1 cellular context compared by ENCODE assay signal in genomic region chr20:62900692-62901584, GRCh38.
A peak's percentile ranks its signal among the peaks of the same experiment; 100 is the strongest.
TF ChIP-seq lines count a peak whose summit lies in the region.

No MANE protein-coding gene starts in this region.

TF ChIP-seq in HepG2, 621 proteins besides CTCF, POLR2A, EP300 and RAD21 (continued from another document and continues in another):
- TF ChIP-seq ZNF407 (CRISPR knock-in tag; IDR thresholded peaks at IDR 0.05; ENCODE audit: not compliant biosample characterization) (no peak), ZNF839 (CRISPR knock-in tag; IDR thresholded peaks at IDR 0.05; ENCODE audit: borderline replicate concordance) (no peak), ZNF282 (IDR thresholded peaks at IDR 0.05; ENCODE audit: partially characterized antibody) (no peak), ZNF652 (CRISPR knock-in tag; IDR thresholded peaks at IDR 0.05; ENCODE audit: borderline replicate concordance, low read depth) (no peak), GATA4 (IDR thresholded peaks at IDR 0.05; ENCODE audit: borderline replicate concordance, low read depth) (peak; percentile 43; the same call in 1 of the 2 replicates), ZNF280D (CRISPR knock-in tag; IDR thresholded peaks at IDR 0.05) (no peak), SRSF9 (IDR thresholded peaks at IDR 0.05; ENCODE audit: borderline replicate concordance, insufficient read depth, low read depth, low read length, poor library complexity, severe bottlenecking) (no peak), ZNF674 (CRISPR knock-in tag; IDR thresholded peaks at IDR 0.05; ENCODE audit: low read depth) (peak; percentile 6; the same call in 1 of the 2 replicates), ZNF784 (CRISPR knock-in tag; IDR thresholded peaks at IDR 0.05; ENCODE audit: borderline replicate concordance) (peak; percentile 20), ZNF280B (CRISPR knock-in tag; IDR thresholded peaks at IDR 0.05; ENCODE audit: borderline replicate concordance) (no peak), ZFYVE20 (CRISPR knock-in tag; IDR thresholded peaks at IDR 0.05; ENCODE audit: borderline replicate concordance, low read depth) (0 out of 2 replicates have a peak, but pooled peaks have one; percentile 11), ZFP36L1 (CRISPR knock-in tag; IDR thresholded peaks at IDR 0.05) (no peak), HNRNPUL1 (IDR thresholded peaks at IDR 0.05; ENCODE audit: low read depth, low read length) (no peak), RBFOX2 (IDR thresholded peaks at IDR 0.05; ENCODE audit: low read depth, low read length) (no peak), ZNF749 (CRISPR knock-in tag; IDR thresholded peaks at IDR 0.05; ENCODE audit: borderline replicate concordance) (no peak), MBNL3 (CRISPR knock-in tag; conservative IDR thresholded peaks at IDR 0.05) (no peak), POLR2AphosphoS5 (IDR thresholded peaks at IDR 0.05; ENCODE audit: low read depth, low read length) (no peak; the same call in 1 of the 2 replicates), MAFK (conservative IDR thresholded peaks at IDR 0.05 in 1 of 2, IDR thresholded peaks at IDR 0.05 in 1 of 2; ENCODE audit: low read length in 2 of 2) (no peak), SRSF1 (optimal IDR thresholded peaks at IDR 0.05; ENCODE audit: low read depth, low read length) (no peak), CEBPG (CRISPR knock-in tag; IDR thresholded peaks at IDR 0.05) (peak; percentile 7; the same call in 1 of the 2 replicates), NFKBIZ (CRISPR knock-in tag; IDR thresholded peaks at IDR 0.05) (no peak), ZBTB7B (CRISPR knock-in tag; IDR thresholded peaks at IDR 0.05) (no peak), POLR2G (IDR thresholded peaks at IDR 0.05; ENCODE audit: low read depth, low read length) (no peak), SP2 (CRISPR knock-in tag; IDR thresholded peaks at IDR 0.05) (no peak), NR2F1 (CRISPR knock-in tag; IDR thresholded peaks at IDR 0.05) (no peak), ZNF317 (CRISPR knock-in tag; IDR thresholded peaks at IDR 0.05) (0 out of 2 replicates have a peak, but pooled peaks have one; percentile 42), NONO (IDR thresholded peaks at IDR 0.05) (no peak), NONO (CRISPR knock-in tag; conservative IDR thresholded peaks at IDR 0.05) (no peak), ZNF260 (CRISPR knock-in tag; IDR thresholded peaks at IDR 0.05; ENCODE audit: borderline replicate concordance, low read depth) (no peak), ZC3H4 (CRISPR knock-in tag; IDR thresholded peaks at IDR 0.05; ENCODE audit: borderline replicate concordance) (0 out of 2 replicates have a peak, but pooled peaks have one; percentile 30), MXD3 (CRISPR knock-in tag; IDR thresholded peaks at IDR 0.05) (no peak), ZNF274 (CRISPR knock-in tag; IDR thresholded peaks at IDR 0.05) (no peak), PAF1 (CRISPR knock-in tag; IDR thresholded peaks at IDR 0.05) (no peak; the same call in 1 of the 2 replicates), GABPA (IDR thresholded peaks at IDR 0.05; ENCODE audit: low read depth, low read length) (no peak), GABPA (CRISPR knock-in tag; IDR thresholded peaks at IDR 0.05; ENCODE audit: low read depth) (no peak; the same call in 1 of the 2 replicates)
- TF ChIP-seq, protein P1, sequence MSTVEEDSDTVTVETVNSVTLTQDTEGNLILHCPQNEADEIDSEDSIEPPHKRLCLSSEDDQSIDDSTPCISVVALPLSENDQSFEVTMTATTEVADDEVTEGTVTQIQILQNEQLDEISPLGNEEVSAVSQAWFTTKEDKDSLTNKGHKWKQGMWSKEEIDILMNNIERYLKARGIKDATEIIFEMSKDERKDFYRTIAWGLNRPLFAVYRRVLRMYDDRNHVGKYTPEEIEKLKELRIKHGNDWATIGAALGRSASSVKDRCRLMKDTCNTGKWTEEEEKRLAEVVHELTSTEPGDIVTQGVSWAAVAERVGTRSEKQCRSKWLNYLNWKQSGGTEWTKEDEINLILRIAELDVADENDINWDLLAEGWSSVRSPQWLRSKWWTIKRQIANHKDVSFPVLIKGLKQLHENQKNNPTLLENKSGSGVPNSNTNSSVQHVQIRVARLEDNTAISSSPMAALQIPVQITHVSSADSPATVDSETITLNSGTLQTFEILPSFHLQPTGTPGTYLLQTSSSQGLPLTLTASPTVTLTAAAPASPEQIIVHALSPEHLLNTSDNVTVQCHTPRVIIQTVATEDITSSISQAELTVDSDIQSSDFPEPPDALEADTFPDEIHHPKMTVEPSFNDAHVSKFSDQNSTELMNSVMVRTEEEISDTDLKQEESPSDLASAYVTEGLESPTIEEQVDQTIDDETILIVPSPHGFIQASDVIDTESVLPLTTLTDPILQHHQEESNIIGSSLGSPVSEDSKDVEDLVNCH (CRISPR knock-in tag; IDR thresholded peaks at IDR 0.05) = no peak
- TF ChIP-seq, protein P2, sequence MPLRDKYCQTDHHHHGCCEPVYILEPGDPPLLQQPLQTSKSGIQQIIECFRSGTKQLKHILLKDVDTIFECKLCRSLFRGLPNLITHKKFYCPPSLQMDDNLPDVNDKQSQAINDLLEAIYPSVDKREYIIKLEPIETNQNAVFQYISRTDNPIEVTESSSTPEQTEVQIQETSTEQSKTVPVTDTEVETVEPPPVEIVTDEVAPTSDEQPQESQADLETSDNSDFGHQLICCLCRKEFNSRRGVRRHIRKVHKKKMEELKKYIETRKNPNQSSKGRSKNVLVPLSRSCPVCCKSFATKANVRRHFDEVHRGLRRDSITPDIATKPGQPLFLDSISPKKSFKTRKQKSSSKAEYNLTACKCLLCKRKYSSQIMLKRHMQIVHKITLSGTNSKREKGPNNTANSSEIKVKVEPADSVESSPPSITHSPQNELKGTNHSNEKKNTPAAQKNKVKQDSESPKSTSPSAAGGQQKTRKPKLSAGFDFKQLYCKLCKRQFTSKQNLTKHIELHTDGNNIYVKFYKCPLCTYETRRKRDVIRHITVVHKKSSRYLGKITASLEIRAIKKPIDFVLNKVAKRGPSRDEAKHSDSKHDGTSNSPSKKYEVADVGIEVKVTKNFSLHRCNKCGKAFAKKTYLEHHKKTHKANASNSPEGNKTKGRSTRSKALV (CRISPR knock-in tag; IDR thresholded peaks at IDR 0.05) = peak; percentile 13; the same call in 1 of the 2 replicates
- TF ChIP-seq, protein P3, sequence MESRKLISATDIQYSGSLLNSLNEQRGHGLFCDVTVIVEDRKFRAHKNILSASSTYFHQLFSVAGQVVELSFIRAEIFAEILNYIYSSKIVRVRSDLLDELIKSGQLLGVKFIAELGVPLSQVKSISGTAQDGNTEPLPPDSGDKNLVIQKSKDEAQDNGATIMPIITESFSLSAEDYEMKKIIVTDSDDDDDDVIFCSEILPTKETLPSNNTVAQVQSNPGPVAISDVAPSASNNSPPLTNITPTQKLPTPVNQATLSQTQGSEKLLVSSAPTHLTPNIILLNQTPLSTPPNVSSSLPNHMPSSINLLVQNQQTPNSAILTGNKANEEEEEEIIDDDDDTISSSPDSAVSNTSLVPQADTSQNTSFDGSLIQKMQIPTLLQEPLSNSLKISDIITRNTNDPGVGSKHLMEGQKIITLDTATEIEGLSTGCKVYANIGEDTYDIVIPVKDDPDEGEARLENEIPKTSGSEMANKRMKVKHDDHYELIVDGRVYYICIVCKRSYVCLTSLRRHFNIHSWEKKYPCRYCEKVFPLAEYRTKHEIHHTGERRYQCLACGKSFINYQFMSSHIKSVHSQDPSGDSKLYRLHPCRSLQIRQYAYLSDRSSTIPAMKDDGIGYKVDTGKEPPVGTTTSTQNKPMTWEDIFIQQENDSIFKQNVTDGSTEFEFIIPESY (CRISPR knock-in tag; IDR thresholded peaks at IDR 0.05) = peak; percentile 46; the same call in 1 of the 2 replicates
- TF ChIP-seq, protein P4, sequence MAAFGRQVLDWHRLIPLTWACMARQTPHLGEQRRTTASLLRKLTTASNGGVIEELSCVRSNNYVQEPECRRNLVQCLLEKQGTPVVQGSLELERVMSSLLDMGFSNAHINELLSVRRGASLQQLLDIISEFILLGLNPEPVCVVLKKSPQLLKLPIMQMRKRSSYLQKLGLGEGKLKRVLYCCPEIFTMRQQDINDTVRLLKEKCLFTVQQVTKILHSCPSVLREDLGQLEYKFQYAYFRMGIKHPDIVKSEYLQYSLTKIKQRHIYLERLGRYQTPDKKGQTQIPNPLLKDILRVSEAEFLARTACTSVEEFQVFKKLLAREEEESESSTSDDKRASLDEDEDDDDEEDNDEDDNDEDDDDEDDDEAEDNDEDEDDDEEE (CRISPR knock-in tag; IDR thresholded peaks at IDR 0.05) = no peak
